16 cellular contexts compared by ENCODE assay signal in the genomic region with DNA sequence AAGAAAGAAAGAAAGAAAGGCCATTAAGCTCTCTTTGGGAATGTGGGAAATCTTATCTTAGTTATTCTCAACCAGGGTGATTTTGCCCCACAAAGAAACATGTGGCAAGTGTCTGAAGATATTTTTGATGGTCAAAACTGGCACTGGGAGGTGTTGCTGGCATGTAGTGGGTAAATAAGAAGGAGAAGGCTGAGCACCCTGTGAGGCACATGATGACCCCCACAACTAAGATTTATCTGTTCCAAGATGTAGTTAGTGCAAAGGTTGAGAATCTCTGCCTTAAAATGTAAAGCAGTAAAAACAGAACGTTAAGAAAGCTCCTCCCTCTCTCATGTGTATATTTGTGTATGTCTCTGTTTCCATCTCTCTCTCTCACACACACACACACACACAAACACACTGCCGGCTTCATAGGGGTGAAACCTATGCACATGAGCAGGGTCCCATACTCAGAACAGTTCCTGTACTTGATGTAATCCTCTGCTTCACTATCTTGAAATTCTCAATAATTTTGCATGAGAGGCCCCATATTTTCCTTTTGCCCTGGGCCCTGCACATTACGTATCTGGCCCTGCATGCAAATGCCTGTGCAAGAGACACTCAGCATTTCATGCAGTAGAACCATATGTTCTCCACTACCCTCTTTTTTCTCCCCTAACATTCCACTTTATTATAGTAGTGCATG.
DNase-seq lines count a peak whose midpoint lies in the region; ATAC-seq and TF ChIP-seq lines count a peak whose summit lies in the region.
"Had no signal": no experiment of that assay in that cellular context is flagged by ENCODE, and none has a peak within 500 bp of the region (broad histone marks: within the 10 kb centered on the region; RNA-seq: fewer than 3 reads in every experiment).

No MANE protein-coding gene starts in this region.

- no peaks in the 10 kb centered on the region for H4K20me1 ChIP-seq in KMS-11 (ENCODE audit: insufficient read depth)

- DNase-seq in A673 (ENCODE audit: low spot score) = peak; percentile 15
- no peak for DNase-seq in naive thymus-derived CD8-positive, alpha-beta T cell
- DNase-seq in NCI-H1092 (lab: John Stamatoyannopoulos, UW) = no peak
- DNase-seq in UCSD-AML1 (lab: John Stamatoyannopoulos, UW; ENCODE audit: unreplicated experiment) = no peak
- no peak for DNase-seq in retina
- DNase-seq: ACHN; activated CD4-positive, alpha-beta T cell treated with anti-CD3 and anti-CD28 coated beads, Interleukin-2, amount 50 U/mL, for 4 hours; activated naive CD8-positive, alpha-beta T cell treated with anti-CD3 and anti-CD28 coated beads, Interleukin-2, amount 50 U/mL, for 24 hours; activated T-cell treated with anti-CD3 and anti-CD28 coated beads, Interleukin-2, amount 50 U/mL, for 48 hours; cortex of kidney; psoas muscle had no signal

- H3K4me1 ChIP-seq in A673 (ENCODE audit: insufficient read depth, low read length, poor library complexity, severe bottlenecking) = peaks cover 26% of the 10 kb centered on the region
- H3K4me1 ChIP-seq in KMS-11 (ENCODE audit: low read depth, poor library complexity, severe bottlenecking) = peaks cover 67% of the 10 kb centered on the region
- H3K4me1 ChIP-seq: psoas muscle had no signal

- POLR2A ChIA-PET in A673 (lab: Charles Lee; ENCODE audit: low non-redundant PET) = no interaction called here
- POLR2A ChIA-PET in naive thymus-derived CD8-positive, alpha-beta T cell (lab: Charles Lee) = interaction anchor here (0.7 kb wide), 1 partner anchor 568 kb away, joined by 3 read pairs; no protein-coding TSS in a partner anchor

- H3K36me3 Mint-ChIP-seq in brain (no peaks in the 10 kb centered on the region), nephron (ENCODE audit: low read depth) (no peaks in the 10 kb centered on the region)
- no peaks in the 10 kb centered on the region for H3K36me3 Mint-ChIP-seq in naive thymus-derived CD8-positive, alpha-beta T cell

- H3K27me3 Mint-ChIP-seq in brain (peaks cover 9% of the 10 kb centered on the region), nephron (ENCODE audit: low read depth) (no peaks in the 10 kb centered on the region)
- H3K27me3 Mint-ChIP-seq in naive thymus-derived CD8-positive, alpha-beta T cell = peaks cover 0 to 16% (median 3%) of the 10 kb centered on the region in 5 donors

- H3K9me3 ChIP-seq in A673 (ENCODE audit: low read depth, low read length, poor library complexity, severe bottlenecking) = no peaks in the 10 kb centered on the region
- H3K9me3 ChIP-seq: psoas muscle, SJCRH30 had no signal

- no peaks in the 10 kb centered on the region for H3K36me3 ChIP-seq in A673 (ENCODE audit: insufficient read depth, low read length, poor library complexity, severe bottlenecking)
- no peaks in the 10 kb centered on the region for H3K36me3 ChIP-seq in KMS-11 (ENCODE audit: insufficient read depth)
- H3K36me3 ChIP-seq: SJCRH30 had no signal

- H3K4me3 Mint-ChIP-seq in brain = no peak overlapping the region
- H3K4me3 Mint-ChIP-seq in nephron = no peak overlapping the region
- H3K4me3 Mint-ChIP-seq in naive thymus-derived CD8-positive, alpha-beta T cell = no peak overlapping the region
- H3K4me3 Mint-ChIP-seq: activated naive CD8-positive, alpha-beta T cell treated with anti-CD3 and anti-CD28 coated beads, Interleukin-2, amount 50 U/mL, for 24 hours had no signal

- H2AFZ ChIP-seq in KMS-11 (ENCODE audit: low read depth) = peak overlapping the region; percentile 31; the same call in 1 of the 2 replicates

- H3K4me3 ChIP-seq in A673 (ENCODE audit: low read depth, low read length, poor library complexity, severe bottlenecking) (no peak overlapping the region), KMS-11 (IDR thresholded peaks at IDR 0.05; ENCODE audit: insufficient read depth, low read depth, low read length) (no peak overlapping the region)
- H3K4me3 ChIP-seq: psoas muscle, SJCRH30 had no signal

- H3K9ac ChIP-seq in KMS-11 = no peak overlapping the region; the same call in 1 of the 2 replicates

- no peak for ATAC-seq in naive thymus-derived CD8-positive, alpha-beta T cell
- ATAC-seq: activated naive CD8-positive, alpha-beta T cell treated with anti-CD3 and anti-CD28 coated beads, Interleukin-2, amount 50 U/mL, for 24 hours; esophagus mucosa; psoas muscle had no signal

- H3K27ac Mint-ChIP-seq in brain (peak overlapping the region in 3 of 5 experiments; percentile 11 to 44 (median 21)), nephron (peak overlapping the region; percentile 39 to 87 (median 87))
- H3K27ac Mint-ChIP-seq in naive thymus-derived CD8-positive, alpha-beta T cell = peak overlapping the region in 1 of 10 donors; percentile 62
- H3K27ac Mint-ChIP-seq: activated naive CD8-positive, alpha-beta T cell treated with anti-CD3 and anti-CD28 coated beads, Interleukin-2, amount 50 U/mL, for 24 hours had no signal

- CTCF ChIA-PET in A673 (lab: Charles Lee) = interaction anchor here (0.6 kb wide), 1 partner anchor 649 kb away, joined by 3 read pairs; no protein-coding TSS in a partner anchor

- no peak for TF ChIP-seq CTCF in A673 (conservative IDR thresholded peaks at IDR 0.05; ENCODE audit: low read depth, low read length)
- TF ChIP-seq CTCF in KMS-11 (conservative IDR thresholded peaks at IDR 0.05; ENCODE audit: low read depth, low read length) = no peak
- TF ChIP-seq CTCF in brain (conservative IDR thresholded peaks at IDR 0.05) = no peak
- no peak for TF ChIP-seq CTCF in nephron (IDR thresholded peaks at IDR 0.05; ENCODE audit: unreplicated experiment in 3 of 3)

- no peaks in the 10 kb centered on the region for H3K27me3 ChIP-seq in A673 (replicated peaks; ENCODE audit: insufficient read depth, low read depth, low read length, poor library complexity)
- no peaks in the 10 kb centered on the region for H3K27me3 ChIP-seq in KMS-11 (ENCODE audit: insufficient read depth, low read depth)
- H3K27me3 ChIP-seq: SJCRH30 had no signal

- no TSS peak for BruUV-seq in A673 (replicated peaks; lab: Mats Ljungman, UMichigan)

- H3K4me2 ChIP-seq in KMS-11 = peak overlapping the region; percentile 91

- intact Hi-C loops in A673 (cut with micrococcal nuclease; ENCODE audit: unreplicated experiment) = no loop called here

- no peaks in the 10 kb centered on the region for H3K79me2 ChIP-seq in KMS-11 (ENCODE audit: insufficient read depth, low read depth)

- H3K4me1 Mint-ChIP-seq in brain (peaks cover 28% of the 10 kb centered on the region), nephron (peaks cover 31% of the 10 kb centered on the region)
- H3K4me1 Mint-ChIP-seq in naive thymus-derived CD8-positive, alpha-beta T cell = peaks cover 0 to 2% (median 0%) of the 10 kb centered on the region in 4 donors

- H3K9me3 Mint-ChIP-seq in brain (peaks cover 0 to 4% (median 0%) of the 10 kb centered on the region in 5 experiments), nephron (no peaks in the 10 kb centered on the region)
- no peaks in the 10 kb centered on the region for H3K9me3 Mint-ChIP-seq in naive thymus-derived CD8-positive, alpha-beta T cell
- H3K9me3 Mint-ChIP-seq: activated naive CD8-positive, alpha-beta T cell treated with anti-CD3 and anti-CD28 coated beads, Interleukin-2, amount 50 U/mL, for 24 hours had no signal

- peak overlapping the region; percentile 81 for H3K27ac ChIP-seq in A673 (ENCODE audit: low read depth, low read length, poor library complexity, severe bottlenecking)
- peak overlapping the region; percentile 69 for H3K27ac ChIP-seq in KMS-11
- H3K27ac ChIP-seq: psoas muscle, SJCRH30 had no signal
